Comparison of ENCODE assay signal across 9 cellular contexts in genomic region chr9:90914868-90915483, GRCh38.
DNase-seq lines count a peak whose midpoint lies in the region; ATAC-seq and TF ChIP-seq lines count a peak whose summit lies in the region.
"Had no signal": no experiment of that assay in that cellular context is flagged by ENCODE, and none has a peak within 500 bp of the region (broad histone marks: within the 10 kb centered on the region; RNA-seq: fewer than 3 reads in every experiment).

No MANE protein-coding gene starts in this region.

- no peaks in the 10 kb centered on the region for H3K27me3 Mint-ChIP-seq in CD14-positive monocyte (ENCODE audit: low read depth in 3 of 3)
- no peaks in the 10 kb centered on the region for H3K27me3 Mint-ChIP-seq in activated CD4-positive, alpha-beta memory T cell treated with anti-CD3 and anti-CD28 coated beads, Interleukin-2, amount 10 ng/mL, durations not matched to agents 7 days and 5 days

- TF ChIP-seq CTCF in CD14-positive monocyte (IDR thresholded peaks at IDR 0.05), result peak; percentile 90

- CTCF ChIA-PET in activated CD4-positive, alpha-beta memory T cell treated with anti-CD3 and anti-CD28 coated beads, Interleukin-2, amount 10 ng/mL, durations not matched to agents 7 days and 5 days (lab: Charles Lee), result interaction anchor here (0.6 to 4.9 kb wide), 57 partner anchors 9 to 1387 kb away, joined by 3 to 55 read pairs (median 4); partner anchors contain the start of genes NFIL3 and ROR2

- POLR2A ChIA-PET in activated CD4-positive, alpha-beta memory T cell treated with anti-CD3 and anti-CD28 coated beads, Interleukin-2, amount 10 ng/mL, durations not matched to agents 7 days and 5 days (lab: Charles Lee), result interaction anchor here (1.0 to 2.7 kb wide), 3 partner anchors 510 to 514 kb away, joined by 3 to 13 read pairs (median 3); no protein-coding TSS in a partner anchor

- intact Hi-C loops in CD14-positive monocyte (cut with micrococcal nuclease), result loop anchor here (2.0 to 10.0 kb wide), 3 partner anchors 767 to 812 kb away; no protein-coding TSS in a partner anchor

- H3K4me3 Mint-ChIP-seq in CD14-positive monocyte, result no peak overlapping the region
- no peak overlapping the region for H3K4me3 Mint-ChIP-seq in activated CD4-positive, alpha-beta memory T cell treated with anti-CD3 and anti-CD28 coated beads, Interleukin-2, amount 10 ng/mL, durations not matched to agents 7 days and 5 days
- H3K4me3 Mint-ChIP-seq: IgD-negative memory B cell had no signal

- H3K4me1 Mint-ChIP-seq in CD14-positive monocyte, result peaks cover 6% of the 10 kb centered on the region
- H3K4me1 Mint-ChIP-seq in activated CD4-positive, alpha-beta memory T cell treated with anti-CD3 and anti-CD28 coated beads, Interleukin-2, amount 10 ng/mL, durations not matched to agents 7 days and 5 days, result peaks cover 7% of the 10 kb centered on the region

- H3K36me3 Mint-ChIP-seq in CD14-positive monocyte, result no peaks in the 10 kb centered on the region
- H3K36me3 Mint-ChIP-seq in activated CD4-positive, alpha-beta memory T cell treated with anti-CD3 and anti-CD28 coated beads, Interleukin-2, amount 10 ng/mL, durations not matched to agents 7 days and 5 days (ENCODE audit: low read depth), result no peaks in the 10 kb centered on the region
- H3K36me3 Mint-ChIP-seq: IgD-negative memory B cell had no signal

- peak; percentile 66 for ATAC-seq in GM19328 (IDR thresholded peaks at IDR 0.05; ENCODE audit: unreplicated experiment)
- ATAC-seq in HG03442 (IDR thresholded peaks at IDR 0.05; ENCODE audit: unreplicated experiment), result peak; percentile 81

- no peaks in the 10 kb centered on the region for H3K9me3 Mint-ChIP-seq in CD14-positive monocyte
- H3K9me3 Mint-ChIP-seq in activated CD4-positive, alpha-beta memory T cell treated with anti-CD3 and anti-CD28 coated beads, Interleukin-2, amount 10 ng/mL, durations not matched to agents 7 days and 5 days, result no peaks in the 10 kb centered on the region
- H3K9me3 Mint-ChIP-seq: IgD-negative memory B cell had no signal

- peak overlapping the region in 1 of 7 donors; percentile 50 for H3K27ac Mint-ChIP-seq in CD14-positive monocyte
- H3K27ac Mint-ChIP-seq in activated CD4-positive, alpha-beta memory T cell treated with anti-CD3 and anti-CD28 coated beads, Interleukin-2, amount 10 ng/mL, durations not matched to agents 7 days and 5 days, result no peak overlapping the region
- H3K27ac Mint-ChIP-seq: IgD-negative memory B cell had no signal

- DNase-seq in CD14-positive monocyte (ENCODE audit: low spot score), result peak; percentile 71
- DNase-seq in NCI-H748 (lab: John Stamatoyannopoulos, UW; ENCODE audit: unreplicated experiment), result peak; percentile 78
- peak; percentile 80 for DNase-seq in activated CD4-positive, alpha-beta memory T cell treated with anti-CD3 and anti-CD28 coated beads, Interleukin-2, amount 10 ng/mL, durations not matched to agents 7 days and 5 days
- DNase-seq in ecto neural progenitor cell (ENCODE audit: low spot score), result peak; percentile 86
- peak; percentile 84 for DNase-seq in medulla oblongata (ENCODE audit: extremely low spot score)
- DNase-seq in stimulated activated CD8-positive, alpha-beta memory T cell treated with anti-CD3 and anti-CD28 coated beads, Interleukin-15, amount 100 ng/mL, for 4 hours (ENCODE audit: low read depth in 2 of 2), result peak; percentile 23 to 44

Comparison
In these comparisons a context has a peak if more than half of its experiments do, and no peak if none do; other contexts are left out.
1. Peak in every context shown above with its lines: DNase-seq and ATAC-seq.
2. DNase-seq: peak in every context shown above with its lines; median percentile 86 in ecto neural progenitor cell; 84 in medulla oblongata; 80 in activated CD4-positive, alpha-beta memory T cell treated with anti-CD3 and anti-CD28 coated beads, Interleukin-2, amount 10 ng/mL, durations not matched to agents 7 days and 5 days; 78 in NCI-H748; 71 in CD14-positive monocyte; 34 in stimulated activated CD8-positive, alpha-beta memory T cell treated with anti-CD3 and anti-CD28 coated beads, Interleukin-15, amount 100 ng/mL, for 4 hours.